23 cellular contexts compared by ENCODE assay signal in genomic region chr3:62712776-62713175, GRCh38.
DNase-seq lines count a peak whose midpoint lies in the region; ATAC-seq, FAIRE-seq and TF ChIP-seq lines count a peak whose summit lies in the region.
"Had no signal": no experiment of that assay in that cellular context is flagged by ENCODE, and none has a peak within 500 bp of the region (broad histone marks: within the 10 kb centered on the region; RNA-seq: fewer than 3 reads in every experiment).

No MANE protein-coding gene starts in this region.

- H2AFZ ChIP-seq in astrocyte (ENCODE audit: low read depth, low read length) = no peak overlapping the region

- H3K27ac ChIP-seq in astrocyte (ENCODE audit: low read depth, low read length) (no peak overlapping the region), breast epithelium (no peak overlapping the region), pancreas (no peak overlapping the region)
- H3K27ac ChIP-seq: BLaER1 had no signal

- H3K27me3 ChIP-seq in astrocyte (ENCODE audit: insufficient read depth, low read length) (no peaks in the 10 kb centered on the region), breast epithelium (no peaks in the 10 kb centered on the region), pancreas (no peaks in the 10 kb centered on the region)
- H3K27me3 ChIP-seq: BLaER1 had no signal

- H3K4me3 ChIP-seq in AG10803 (ENCODE audit: low read length) (no peak overlapping the region), astrocyte (ENCODE audit: insufficient read depth, low read depth, low read length) (no peak overlapping the region), breast epithelium (no peak overlapping the region), pancreas (no peak overlapping the region)
- H3K4me3 ChIP-seq: BLaER1, GM12878 had no signal

- FAIRE-seq in D721Med (lab: Jason Lieb, UNC) (peak; percentile 64), astrocyte (lab: Jason Lieb, UNC) (no peak), pancreas (lab: Jason Lieb, UNC) (no peak)
- FAIRE-seq: A204.1, GM12878, HepG2, HTR-8/SVneo had no signal

- no peak overlapping the region for H3K27ac Mint-ChIP-seq in astrocyte (ENCODE audit: unreplicated experiment)
- H3K27ac Mint-ChIP-seq: IgD-negative memory B cell had no signal

- ATAC-seq in pancreas = no peak
- ATAC-seq: GM12878, HepG2 had no signal

- no peak for TF ChIP-seq POLR2A in breast epithelium (IDR thresholded peaks at IDR 0.05)

- H3K9me3 ChIP-seq in astrocyte (ENCODE audit: insufficient read depth, low read depth, low read length) (no peaks in the 10 kb centered on the region), breast epithelium (no peaks in the 10 kb centered on the region), pancreas (no peaks in the 10 kb centered on the region)
- H3K9me3 ChIP-seq: BLaER1 had no signal

- intact Hi-C loops in breast epithelium (cut with DNase I; ENCODE audit: low total_unique reads) = no loop called here
- intact Hi-C loops in pancreas (cut with DNase I) = no loop called here

- H3K36me3 Mint-ChIP-seq in astrocyte (ENCODE audit: low read depth, unreplicated experiment) = no peaks in the 10 kb centered on the region
- H3K36me3 Mint-ChIP-seq: CD14-positive monocyte; CD4-positive, alpha-beta memory T cell; IgD-negative memory B cell had no signal

- H4K20me1 ChIP-seq in astrocyte (ENCODE audit: insufficient read depth, low read length) = no peaks in the 10 kb centered on the region
- H4K20me1 ChIP-seq: BLaER1 had no signal

- peak overlapping the region; percentile 11 for H3K4me2 ChIP-seq in astrocyte (ENCODE audit: low read length)
- H3K4me2 ChIP-seq: BLaER1 had no signal

- TF ChIP-seq CTCF in AG10803 (conservative IDR thresholded peaks at IDR 0.05; ENCODE audit: low read length) (no peak), D721Med (IDR thresholded peaks at IDR 0.05; ENCODE audit: insufficient read depth, missing control alignments) (no peak), astrocyte (IDR thresholded peaks at IDR 0.05; ENCODE audit: insufficient read depth, low read depth, low read length) (no peak), breast epithelium (IDR thresholded peaks at IDR 0.05) (no peak), pancreas (IDR thresholded peaks at IDR 0.05) (no peak)

- no peaks in the 10 kb centered on the region for H3K9me3 Mint-ChIP-seq in astrocyte (ENCODE audit: unreplicated experiment)

- H3K36me3 ChIP-seq in astrocyte (ENCODE audit: insufficient read depth, low read length) (no peaks in the 10 kb centered on the region), breast epithelium (no peaks in the 10 kb centered on the region), pancreas (no peaks in the 10 kb centered on the region)
- H3K36me3 ChIP-seq: BLaER1 had no signal

- no peaks in the 10 kb centered on the region for H3K27me3 Mint-ChIP-seq in astrocyte (ENCODE audit: low read depth, unreplicated experiment)
- H3K27me3 Mint-ChIP-seq: CD4-positive, alpha-beta memory T cell had no signal

- no peaks in the 10 kb centered on the region for H3K79me2 ChIP-seq in astrocyte (ENCODE audit: insufficient read depth, low read length)

- H3K4me1 Mint-ChIP-seq in astrocyte (ENCODE audit: low read depth, unreplicated experiment) = peaks cover 2% of the 10 kb centered on the region
- H3K4me1 Mint-ChIP-seq: CD14-positive monocyte; CD4-positive, alpha-beta memory T cell; IgD-negative memory B cell had no signal

- peak; percentile 16 for DNase-seq in AG10803 (ENCODE audit: low read depth)
- DNase-seq in D721Med (ENCODE audit: insufficient read length, low spot score) = no peak
- DNase-seq in NCI-H69 (lab: John Stamatoyannopoulos, UW) = peak; percentile 49
- peak; percentile 69 for DNase-seq in astrocyte (ENCODE audit: low read depth)
- DNase-seq in retina = no peak
- DNase-seq in breast epithelium (ENCODE audit: low spot score in 2 of 2) = no peak
- no peak for DNase-seq in 8988T
- DNase-seq in pancreas = no peak
- DNase-seq: ACHN; CD4-positive, alpha-beta memory T cell; DMS53; DND-41; EL; GOT3; H7; KBM-7 had no signal

- no peak overlapping the region for H3K4me3 Mint-ChIP-seq in astrocyte (ENCODE audit: unreplicated experiment)
- H3K4me3 Mint-ChIP-seq: CD14-positive monocyte; CD4-positive, alpha-beta memory T cell; IgD-negative memory B cell had no signal

- H3K9ac ChIP-seq in astrocyte (ENCODE audit: low read length) = no peak overlapping the region
- H3K9ac ChIP-seq: BLaER1 had no signal

- H3K4me1 ChIP-seq in astrocyte (ENCODE audit: insufficient read depth, low read length) (no peaks in the 10 kb centered on the region), breast epithelium (no peaks in the 10 kb centered on the region), pancreas (no peaks in the 10 kb centered on the region)

Comparison
In these comparisons a context has a peak if more than half of its experiments do, and no peak if none do; other contexts are left out.
1. DNase-seq: peak in AG10803 (single experiment), NCI-H69 (single experiment) and astrocyte (single experiment); none in D721Med (single experiment), retina (single experiment), breast epithelium (0 of 2), 8988T (single experiment) and pancreas (0 of 6).